ENCODE assay signal across 9 cellular contexts in genomic region chr6:133241088-133241900, GRCh38. TPM values are rescaled to one million over a fixed set of nuclear protein-coding genes. Genes with fewer than 3 reads are reported as not detected.
DNase-seq lines count a peak whose midpoint lies in the region; ATAC-seq, FAIRE-seq and TF ChIP-seq lines count a peak whose summit lies in the region.
"Had no signal": no experiment of that assay in that cellular context is flagged by ENCODE, and none has a peak within 500 bp of the region (broad histone marks: within the 10 kb centered on the region; RNA-seq: fewer than 3 reads in every experiment).

A gene with protein sequence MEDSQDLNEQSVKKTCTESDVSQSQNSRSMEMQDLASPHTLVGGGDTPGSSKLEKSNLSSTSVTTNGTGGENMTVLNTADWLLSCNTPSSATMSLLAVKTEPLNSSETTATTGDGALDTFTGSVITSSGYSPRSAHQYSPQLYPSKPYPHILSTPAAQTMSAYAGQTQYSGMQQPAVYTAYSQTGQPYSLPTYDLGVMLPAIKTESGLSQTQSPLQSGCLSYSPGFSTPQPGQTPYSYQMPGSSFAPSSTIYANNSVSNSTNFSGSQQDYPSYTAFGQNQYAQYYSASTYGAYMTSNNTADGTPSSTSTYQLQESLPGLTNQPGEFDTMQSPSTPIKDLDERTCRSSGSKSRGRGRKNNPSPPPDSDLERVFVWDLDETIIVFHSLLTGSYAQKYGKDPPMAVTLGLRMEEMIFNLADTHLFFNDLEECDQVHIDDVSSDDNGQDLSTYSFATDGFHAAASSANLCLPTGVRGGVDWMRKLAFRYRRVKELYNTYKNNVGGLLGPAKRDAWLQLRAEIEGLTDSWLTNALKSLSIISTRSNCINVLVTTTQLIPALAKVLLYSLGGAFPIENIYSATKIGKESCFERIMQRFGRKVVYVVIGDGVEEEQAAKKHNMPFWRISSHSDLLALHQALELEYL (plus strand): TSS chr6:133241357. CDS start chr6:133274781, 33,424 bp downstream.

- H3K36me3 Mint-ChIP-seq in activated T-cell treated with anti-CD3 and anti-CD28 coated beads, Interleukin-2, amount 50 U/mL, for 72 hours (ENCODE audit: insufficient read depth in 2 of 2), result no peaks in the 10 kb centered on the region
- no peaks in the 10 kb centered on the region for H3K36me3 Mint-ChIP-seq in astrocyte (ENCODE audit: low read depth, unreplicated experiment)
- H3K36me3 Mint-ChIP-seq in stimulated activated effector memory CD8-positive, alpha-beta T cell treated with anti-CD3 and anti-CD28 coated beads, Interleukin-12 subunit alpha, Interleukin-12 subunit beta, amount 100 ng/mL, for 72 hours, result peaks cover 5% of the 10 kb centered on the region

- H3K4me3 ChIP-seq in astrocyte (ENCODE audit: insufficient read depth, low read depth, low read length) (peak within 1 kb of the TSS; percentile 62), iPS-20b (ENCODE audit: low read length) (peak within 1 kb of the TSS; percentile 77)

- H3K36me3 ChIP-seq in astrocyte (ENCODE audit: insufficient read depth, low read length) (no peaks in the 10 kb centered on the region), iPS-20b (ENCODE audit: insufficient read depth, low read depth, low read length) (no peaks in the 10 kb centered on the region)

- H3K27me3 ChIP-seq in astrocyte (ENCODE audit: insufficient read depth, low read length) (peaks cover 48% of the 10 kb centered on the region), iPS-20b (ENCODE audit: insufficient read depth, low read length) (peaks cover 76% of the 10 kb centered on the region)

- peak within 1 kb of the TSS; percentile 76 to 78 for H3K4me3 Mint-ChIP-seq in activated T-cell treated with anti-CD3 and anti-CD28 coated beads, Interleukin-2, amount 50 U/mL, for 72 hours
- H3K4me3 Mint-ChIP-seq in astrocyte (ENCODE audit: unreplicated experiment), result peak within 1 kb of the TSS; percentile 89
- H3K4me3 Mint-ChIP-seq in stimulated activated effector memory CD8-positive, alpha-beta T cell treated with anti-CD3 and anti-CD28 coated beads, Interleukin-12 subunit alpha, Interleukin-12 subunit beta, amount 100 ng/mL, for 72 hours, result no peak within 1 kb of the TSS

- H3K27me3 Mint-ChIP-seq in activated T-cell treated with anti-CD3 and anti-CD28 coated beads, Interleukin-2, amount 50 U/mL, for 72 hours (ENCODE audit: low read depth), result peaks cover 58% of the 10 kb centered on the region
- peaks cover 40% of the 10 kb centered on the region for H3K27me3 Mint-ChIP-seq in astrocyte (ENCODE audit: low read depth, unreplicated experiment)

- H3K79me2 ChIP-seq in astrocyte (ENCODE audit: insufficient read depth, low read length), result no peaks in the 10 kb centered on the region

- H3K27ac Mint-ChIP-seq in activated T-cell treated with anti-CD3 and anti-CD28 coated beads, Interleukin-2, amount 50 U/mL, for 72 hours, result no peak within 1 kb of the TSS
- H3K27ac Mint-ChIP-seq in astrocyte (ENCODE audit: unreplicated experiment), result peak within 1 kb of the TSS; percentile 84
- H3K27ac Mint-ChIP-seq in stimulated activated effector memory CD8-positive, alpha-beta T cell treated with anti-CD3 and anti-CD28 coated beads, Interleukin-12 subunit alpha, Interleukin-12 subunit beta, amount 100 ng/mL, for 72 hours, result no peak within 1 kb of the TSS

- peaks cover 7% of the 10 kb centered on the region for H4K20me1 ChIP-seq in astrocyte (ENCODE audit: insufficient read depth, low read length)

- ATAC-seq in activated T-cell treated with anti-CD3 and anti-CD28 coated beads, Interleukin-2, amount 50 U/mL, for 72 hours (replicated peaks in 1 of 2), result no peak
- peak; percentile 11 for ATAC-seq in stimulated activated effector memory CD8-positive, alpha-beta T cell treated with anti-CD3 and anti-CD28 coated beads, Interleukin-12 subunit alpha, Interleukin-12 subunit beta, amount 100 ng/mL, for 72 hours

- no peak for FAIRE-seq in astrocyte (lab: Jason Lieb, UNC)

- no peaks in the 10 kb centered on the region for H3K9me3 ChIP-seq in astrocyte (ENCODE audit: insufficient read depth, low read depth, low read length)
- no peaks in the 10 kb centered on the region for H3K9me3 ChIP-seq in iPS-20b (ENCODE audit: insufficient read depth, low read depth, low read length)

- peaks cover 10% of the 10 kb centered on the region for H3K4me1 Mint-ChIP-seq in activated T-cell treated with anti-CD3 and anti-CD28 coated beads, Interleukin-2, amount 50 U/mL, for 72 hours (ENCODE audit: low read depth)
- peaks cover 7% of the 10 kb centered on the region for H3K4me1 Mint-ChIP-seq in astrocyte (ENCODE audit: low read depth, unreplicated experiment)
- H3K4me1 Mint-ChIP-seq in stimulated activated effector memory CD8-positive, alpha-beta T cell treated with anti-CD3 and anti-CD28 coated beads, Interleukin-12 subunit alpha, Interleukin-12 subunit beta, amount 100 ng/mL, for 72 hours, result no peaks in the 10 kb centered on the region

- H3K4me1 ChIP-seq in astrocyte (ENCODE audit: insufficient read depth, low read length) (peaks cover 10% of the 10 kb centered on the region), iPS-20b (ENCODE audit: insufficient read depth, low read length) (peaks cover 7% of the 10 kb centered on the region; the same call in 1 of the 2 replicates)

- DNase-seq in activated T-cell treated with anti-CD3 and anti-CD28 coated beads, Interleukin-2, amount 50 U/mL, for 72 hours, result peak in 1 of 2 donors; percentile 2
- DNase-seq in activated T-cell treated with anti-CD3 and anti-CD28 coated beads, Interleukin-2, amount 50 U/mL, for 1 hour, result no peak
- DNase-seq in astrocyte (ENCODE audit: low read depth) (peak; percentile 25), inferior parietal cortex (ENCODE audit: extremely low spot score) (no peak), ureter (ENCODE audit: low spot score) (no peak)
- DNase-seq in stimulated activated effector memory CD8-positive, alpha-beta T cell treated with anti-CD3 and anti-CD28 coated beads, Interleukin-12 subunit alpha, Interleukin-12 subunit beta, amount 100 ng/mL, for 72 hours (ENCODE audit: low spot score in 2 of 2), result no peak
- no peak for DNase-seq in activated effector memory CD4-positive, alpha-beta T cell treated with Interleukin-2 at 50 U/mL for 16 hours

- peak within 1 kb of the TSS; percentile 91 for H3K4me2 ChIP-seq in astrocyte (ENCODE audit: low read length)

- H3K9ac ChIP-seq in astrocyte (ENCODE audit: low read length) (peak within 1 kb of the TSS; percentile 58), iPS-20b (ENCODE audit: low read depth, low read length) (no peak within 1 kb of the TSS)

- H2AFZ ChIP-seq in astrocyte (ENCODE audit: low read depth, low read length), result peak within 1 kb of the TSS; percentile 80

- H3K9me3 Mint-ChIP-seq in activated T-cell treated with anti-CD3 and anti-CD28 coated beads, Interleukin-2, amount 50 U/mL, for 72 hours, result no peaks in the 10 kb centered on the region
- no peaks in the 10 kb centered on the region for H3K9me3 Mint-ChIP-seq in astrocyte (ENCODE audit: unreplicated experiment)
- no peaks in the 10 kb centered on the region for H3K9me3 Mint-ChIP-seq in stimulated activated effector memory CD8-positive, alpha-beta T cell treated with anti-CD3 and anti-CD28 coated beads, Interleukin-12 subunit alpha, Interleukin-12 subunit beta, amount 100 ng/mL, for 72 hours

- H3K27ac ChIP-seq in astrocyte (ENCODE audit: low read depth, low read length), result no peak within 1 kb of the TSS
- no peak within 1 kb of the TSS for H3K27ac ChIP-seq in iPS-20b (ENCODE audit: low read length)

- TF ChIP-seq CTCF in astrocyte (IDR thresholded peaks at IDR 0.05; ENCODE audit: insufficient read depth, low read depth, low read length), result no peak

RNA-seq across cellular contexts. Expression of the gene that starts here (rescaled TPM):
- not detected for total RNA-seq in activated T-cell treated with anti-CD3 and anti-CD28 coated beads, Interleukin-2, amount 50 U/mL, for 72 hours
- total RNA-seq in astrocyte (1.3 and 1.6 TPM in 2 replicates), ureter (4.1 TPM)
- total RNA-seq: activated CD8-positive, alpha-beta memory T cell treated with anti-CD3 and anti-CD28 coated beads for 36 hours had no signal
